ENCODE assay signal across 14 cellular contexts in the genomic region with DNA sequence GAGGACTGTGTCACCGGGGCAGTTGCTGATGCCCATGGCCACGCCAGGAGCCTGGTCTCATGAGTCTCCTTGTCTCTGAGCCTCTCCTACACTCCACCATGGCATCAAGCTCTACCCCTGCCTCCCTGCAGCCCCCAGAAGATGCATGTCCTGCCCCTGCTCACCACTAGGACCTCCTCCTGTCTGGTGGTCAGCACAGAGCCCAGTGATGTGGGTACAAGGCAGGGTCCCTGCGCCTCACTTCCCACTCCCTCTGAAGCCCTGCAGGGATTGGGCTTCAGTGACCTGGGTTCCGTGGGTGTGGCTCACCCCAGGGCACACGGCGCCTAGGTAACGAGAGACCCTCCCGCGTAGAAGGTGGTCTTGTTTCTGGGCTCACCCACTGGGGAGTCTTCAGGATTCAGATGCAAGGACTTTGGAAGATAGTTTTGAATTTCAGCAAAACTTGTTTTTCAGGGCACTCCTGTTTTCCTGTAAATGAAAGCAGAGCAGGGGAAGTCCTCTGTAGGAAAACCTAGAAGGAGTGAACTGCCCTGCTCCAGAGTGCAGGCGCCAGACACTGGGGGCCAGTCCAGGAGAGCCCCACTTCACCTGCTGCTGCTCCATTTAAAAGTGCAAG. TPM values are rescaled to one million over a fixed set of nuclear protein-coding genes. Genes with fewer than 3 reads are reported as not detected.
DNase-seq lines count a peak whose midpoint lies in the region; ATAC-seq and TF ChIP-seq lines count a peak whose summit lies in the region.
"Had no signal": no experiment of that assay in that cellular context is flagged by ENCODE, and none has a peak within 500 bp of the region (broad histone marks: within the 10 kb centered on the region; RNA-seq: fewer than 3 reads in every experiment).

No MANE protein-coding gene starts in this region.

- H3K4me3 ChIP-seq in coronary artery (peak overlapping the region; percentile 96), right lobe of liver (no peak overlapping the region), aorta (ENCODE audit: low read length in 2 of 2) (no peak overlapping the region)
- H3K4me3 ChIP-seq: SJSA1 had no signal

- H3K36me3 ChIP-seq in right lobe of liver (no peaks in the 10 kb centered on the region), aorta (ENCODE audit: control insufficient read depth in 1 of 2, insufficient read depth in 2 of 2, low read length in 1 of 2) (no peaks in the 10 kb centered on the region)
- H3K36me3 ChIP-seq: esophagus squamous epithelium had no signal

- DNase-seq in Right ventricle myocardium superior (peak; percentile 28), cardiac septum (ENCODE audit: low spot score) (no peak), coronary artery (ENCODE audit: low spot score) (no peak), right lobe of liver (peak in 2 of 3 donors; percentile 13 to 46), aorta (peak; percentile 29 to 42), immature natural killer cell (no peak), D341Med (ENCODE audit: low spot score) (no peak), amniotic stem cell (lab: John Stamatoyannopoulos, UW) (no peak)
- DNase-seq: activated CD4-positive, CD25-positive, alpha-beta regulatory T cell; DMS53; esophagus squamous epithelium; NCI-H1417 treated with DMSO at 0.1 percent for 48 hours; NCI-H526 treated with DMSO at 0.1 percent for 48 hours had no signal

- no peak overlapping the region for H3K4me3 Mint-ChIP-seq in immature natural killer cell

- peaks cover 15 to 22% (median 20%) of the 10 kb centered on the region in 3 donors for H3K27me3 Mint-ChIP-seq in immature natural killer cell (ENCODE audit: low read depth in 3 of 3)

- intact Hi-C loops in Right ventricle myocardium superior (cut with DNase I) (no loop called here), cardiac septum (cut with DNase I) (no loop called here), right lobe of liver (cut with DNase I) (loop anchor here in 1 of 2 donors (10.0 kb wide), 1 partner anchor 73 kb away; no protein-coding TSS in a partner anchor), aorta (cut with DNase I) (loop anchor here in 1 of 2 donors (5.0 to 10.0 kb wide), 2 partner anchors 85 to 113 kb away; no protein-coding TSS in a partner anchor)

- H3K27me3 ChIP-seq in right lobe of liver (no peaks in the 10 kb centered on the region), aorta (ENCODE audit: control insufficient read depth in 1 of 2, insufficient read depth in 2 of 2, low read length in 1 of 2) (no peaks in the 10 kb centered on the region)

- H3K27ac Mint-ChIP-seq in immature natural killer cell = no peak overlapping the region

- no peak for TF ChIP-seq POLR2A in right lobe of liver (IDR thresholded peaks at IDR 0.05)

- H3K27ac ChIP-seq in coronary artery (peak overlapping the region; percentile 88 to 98), right lobe of liver (no peak overlapping the region), aorta (ENCODE audit: low read depth in 1 of 2, low read length in 2 of 2) (peak overlapping the region in 1 of 2 donors; percentile 5)
- H3K27ac ChIP-seq: SJSA1 had no signal

- 77% methylated on average over 3 of the region's 10 CpGs for whole genome bisulfite sequencing in right lobe of liver (ENCODE audit: insufficient coverage, low coverage, low lambda C conversion rate, missing lambda C conversion rate)
- WGBS in aorta, 2 donors = 84 to 86% methylated on average over 10 of the region's 10 CpGs

- peaks cover 12% of the 10 kb centered on the region in 2 donors for H3K4me1 Mint-ChIP-seq in immature natural killer cell

- H3K9me3 ChIP-seq in right lobe of liver = no peaks in the 10 kb centered on the region
- no peaks in the 10 kb centered on the region for H3K9me3 ChIP-seq in aorta (ENCODE audit: control insufficient read depth, low read length)
- H3K9me3 ChIP-seq: esophagus squamous epithelium had no signal

- peaks cover 0 to 2% (median 0%) of the 10 kb centered on the region in 6 donors for H3K9me3 Mint-ChIP-seq in immature natural killer cell

- ATAC-seq in Right ventricle myocardium superior (ENCODE audit: poor library complexity) = no peak
- ATAC-seq in right lobe of liver = no peak
- ATAC-seq in aorta (ENCODE audit: low FRiP score) = no peak

- H3K36me3 Mint-ChIP-seq in immature natural killer cell = peaks cover 0 to 2% (median 0%) of the 10 kb centered on the region in 3 donors

- TF ChIP-seq CTCF in coronary artery (IDR thresholded peaks at IDR 0.05) (no peak), right lobe of liver (IDR thresholded peaks at IDR 0.05) (no peak)

- peaks cover 0 to 31% (median 13%) of the 10 kb centered on the region in 4 donors for H3K4me1 ChIP-seq in right lobe of liver
- no peaks in the 10 kb centered on the region for H3K4me1 ChIP-seq in aorta (ENCODE audit: control insufficient read depth in 1 of 2, insufficient read depth in 2 of 2, low read length in 2 of 2)

RNA-seq across cellular contexts. Expression of gene COL18A1, which starts 2.8 kb away (rescaled TPM):
- total RNA-seq in Right ventricle myocardium superior = 44.2 TPM
- 77.0 TPM for total RNA-seq in cardiac septum
- total RNA-seq in right lobe of liver = 100 to 1,000 TPM; 261 to 487 (median 297) TPM
- total RNA-seq in aorta = 100 to 1,000 TPM; 289 to 301 TPM
- 100 to 1,000 TPM in 1 of 2 donors, 10 to 100 TPM in 1; 97.3 to 963 TPM for polyA plus RNA-seq in aorta
- polyA plus RNA-seq in immature natural killer cell = 1 to 10 TPM in 1 of 3 donors, under 1 TPM in 2; 0.30 to 1.8 (median 0.46) TPM

Comparison
In these comparisons a context has a peak if more than half of its experiments do, and no peak if none do; other contexts are left out.
1. DNase-seq: peak in Right ventricle myocardium superior (single experiment), right lobe of liver (2 of 3) and aorta (2 of 2); none in cardiac septum (single experiment), coronary artery (single experiment), immature natural killer cell (0 of 3), D341Med (single experiment) and amniotic stem cell (single experiment).
2. H3K27ac ChIP-seq: peak in coronary artery (2 of 2); none in right lobe of liver (0 of 3).